8 cellular contexts compared by ENCODE assay signal in genomic region chr2:3557588-3558204, GRCh38. TPM values are rescaled to one million over a fixed set of nuclear protein-coding genes. Genes with fewer than 3 reads are reported as not detected.
DNase-seq lines count a peak whose midpoint lies in the region; ATAC-seq and TF ChIP-seq lines count a peak whose summit lies in the region.

No MANE protein-coding gene starts in this region.

- H3K27ac ChIP-seq in ACC112 (ENCODE audit: low read depth, low read length) (peak overlapping the region; percentile 82), thoracic aorta (peak overlapping the region; percentile 91 to 93)

- peaks cover 6% of the 10 kb centered on the region for H3K4me1 ChIP-seq in ACC112 (ENCODE audit: control insufficient read depth, insufficient read depth, low read length, unreplicated experiment)
- peaks cover 7 to 16% of the 10 kb centered on the region in 2 donors for H3K4me1 ChIP-seq in thoracic aorta (ENCODE audit: control insufficient read depth in 1 of 2, low read depth in 2 of 2)

- peak overlapping the region; percentile 94 for H3K4me3 Mint-ChIP-seq in activated naive CD8-positive, alpha-beta T cell
- peak overlapping the region; percentile 90 to 92 (median 91) for H3K4me3 Mint-ChIP-seq in immature natural killer cell

- DNase-seq in immature natural killer cell (no peak), thoracic aorta (ENCODE audit: low spot score) (no peak), activated gamma-delta T cell treated with Interleukin-2 at 50 U/mL for 16 hours (no peak), cerebellum (ENCODE audit: low spot score) (no peak)

- no peak for TF ChIP-seq CTCF in thoracic aorta (IDR thresholded peaks at IDR 0.05)

- peaks cover 4% of the 10 kb centered on the region for H3K36me3 Mint-ChIP-seq in activated naive CD8-positive, alpha-beta T cell
- peaks cover 3 to 16% (median 11%) of the 10 kb centered on the region in 3 donors for H3K36me3 Mint-ChIP-seq in immature natural killer cell

- peaks cover 37% of the 10 kb centered on the region for H3K4me1 Mint-ChIP-seq in activated naive CD8-positive, alpha-beta T cell (ENCODE audit: low read depth)
- peaks cover 22 to 49% of the 10 kb centered on the region in 2 donors for H3K4me1 Mint-ChIP-seq in immature natural killer cell

- H3K27me3 Mint-ChIP-seq in activated naive CD8-positive, alpha-beta T cell, result no peaks in the 10 kb centered on the region
- peaks cover 0 to 9% (median 3%) of the 10 kb centered on the region in 3 donors for H3K27me3 Mint-ChIP-seq in immature natural killer cell (ENCODE audit: low read depth in 3 of 3)

- no peaks in the 10 kb centered on the region for H3K9me3 ChIP-seq in thoracic aorta

- H3K79me2 ChIP-seq in ACC112 (ENCODE audit: control insufficient read depth, insufficient read depth, low read length, unreplicated experiment), result peaks cover 41% of the 10 kb centered on the region

- H3K9me3 Mint-ChIP-seq in activated naive CD8-positive, alpha-beta T cell (ENCODE audit: low read depth), result no peaks in the 10 kb centered on the region
- H3K9me3 Mint-ChIP-seq in immature natural killer cell, result no peaks in the 10 kb centered on the region

- H3K4me3 ChIP-seq in ACC112 (ENCODE audit: low read depth, low read length) (peak overlapping the region; percentile 86), thoracic aorta (peak overlapping the region; percentile 99)

- peak overlapping the region; percentile 52 for H2AFZ ChIP-seq in ACC112 (ENCODE audit: low read length, unreplicated experiment)

- H3K36me3 ChIP-seq in ACC112 (ENCODE audit: insufficient read depth, low read length), result peaks cover 19% of the 10 kb centered on the region; the same call in 1 of the 2 replicates
- H3K36me3 ChIP-seq in thoracic aorta, result peaks cover 18% of the 10 kb centered on the region

- H3K27me3 ChIP-seq in ACC112 (ENCODE audit: insufficient read depth, low read length) (no peaks in the 10 kb centered on the region), thoracic aorta (replicated peaks; ENCODE audit: insufficient read depth) (no peaks in the 10 kb centered on the region)

- peak overlapping the region; percentile 97 for H3K27ac Mint-ChIP-seq in activated naive CD8-positive, alpha-beta T cell
- H3K27ac Mint-ChIP-seq in immature natural killer cell, result peak overlapping the region; percentile 91 to 97 (median 94)

- ATAC-seq in GM19328 (IDR thresholded peaks at IDR 0.05; ENCODE audit: unreplicated experiment) (peak; percentile 28), HG03342 (IDR thresholded peaks at IDR 0.05; ENCODE audit: unreplicated experiment) (peak; percentile 24), thoracic aorta (ENCODE audit: insufficient number of reproducible peaks, low FRiP score, low read depth) (peak; percentile 25)

RNA-seq across cellular contexts. Expression of gene RNASEH1, which starts 0.4 kb away (rescaled TPM):
- 10 to 100 TPM; 26.6 to 43.2 (median 41.6) TPM for polyA plus RNA-seq in immature natural killer cell
- total RNA-seq in thoracic aorta, result 10 to 100 TPM; 15.0 to 26.2 TPM
- 18.1 TPM for total RNA-seq in cerebellum

RNA-seq across cellular contexts. Expression of gene RPS7, which starts 17.4 kb away (rescaled TPM):
- polyA plus RNA-seq in immature natural killer cell, result 1,000 to 10,000 TPM in 1 of 3 donors, 100 to 1,000 TPM in 2; 479 to 1,432 (median 642) TPM
- total RNA-seq in thoracic aorta (1,000 to 10,000 TPM; 1,181 to 1,621 TPM), cerebellum (595 TPM)

RNA-seq across cellular contexts. Expression of gene COLEC11, which starts 37.2 kb away (rescaled TPM):
- polyA plus RNA-seq in immature natural killer cell, result not detected
- total RNA-seq in thoracic aorta (10 to 100 TPM in 1 of 2 donors, 1 to 10 TPM in 1; 9.4 to 22.5 TPM), cerebellum (0.82 TPM)

RNA-seq across cellular contexts. Expression of gene ADI1, which starts 38.4 kb away (rescaled TPM):
- 10 to 100 TPM; 31.0 to 66.1 (median 52.2) TPM for polyA plus RNA-seq in immature natural killer cell
- total RNA-seq in thoracic aorta, result 100 to 1,000 TPM; 120 to 126 TPM
- total RNA-seq in cerebellum, result 11.8 TPM
